ENCODE assay signal across 9 cellular contexts in the genomic region with DNA sequence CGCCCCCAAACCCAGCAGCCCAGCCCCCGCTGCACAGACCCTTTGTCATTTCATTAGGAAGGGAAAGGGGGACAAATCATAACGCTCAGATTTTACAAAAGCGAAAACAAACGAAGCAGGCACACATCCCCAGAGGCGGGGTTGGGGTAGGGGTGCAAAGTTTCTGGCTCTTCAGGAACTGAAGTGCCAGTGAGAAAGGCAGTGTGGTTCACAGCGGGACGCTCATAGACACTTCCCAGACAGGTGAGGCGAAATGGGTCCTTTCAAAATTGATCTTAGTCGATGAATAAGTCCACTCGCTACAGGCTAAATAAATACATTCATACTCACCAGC. TPM values are rescaled to one million over a fixed set of nuclear protein-coding genes. Genes with fewer than 3 reads are reported as not detected.
DNase-seq lines count a peak whose midpoint lies in the region; ATAC-seq, FAIRE-seq and TF ChIP-seq lines count a peak whose summit lies in the region.
"Had no signal": no experiment of that assay in that cellular context is flagged by ENCODE, and none has a peak within 500 bp of the region (broad histone marks: within the 10 kb centered on the region; RNA-seq: fewer than 3 reads in every experiment).

No MANE protein-coding gene starts in this region.

- no peak overlapping the region for H4K5ac ChIP-seq in H1 (ENCODE audit: insufficient read length, low read depth, low read length)

- no peaks in the 10 kb centered on the region for H3K9me2 ChIP-seq in HCT116 (ENCODE audit: insufficient read depth)

- WGBS in H1 (ENCODE audit: extremely low coverage in 1 of 2, insufficient coverage in 1 of 2, insufficient read length in 1 of 2, insufficient replicate concordance in 2 of 2, low coverage in 1 of 2, low lambda C conversion rate in 2 of 2, missing lambda C conversion rate in 1 of 2), 2 experiments, result 2% methylated on average over 10 of the region's 11 CpGs; no CpG with 5 or more reads in 1 of the 2 experiments
- 1 to 19% methylated on average over 11 of the region's 11 CpGs for WGBS in pancreas, 2 donors

- no peak overlapping the region for H2BK5ac ChIP-seq in H1 (ENCODE audit: low read depth, low read length)

- H2AK5ac ChIP-seq in H1 (ENCODE audit: low read depth, low read length), result no peak overlapping the region

- no peak overlapping the region for H4K8ac ChIP-seq in H1 (ENCODE audit: extremely low read depth, insufficient read depth, low read length)

- no peak for FAIRE-seq in H1 (lab: Jason Lieb, UNC)
- FAIRE-seq in pancreas (lab: Jason Lieb, UNC), result no peak
- FAIRE-seq: A204.1 had no signal

- H3K9ac ChIP-seq in HCT116 (ENCODE audit: low read length) (0 out of 2 replicates have a peak overlapping the region, but pooled peaks have one; percentile 14), H1 (replicated peaks in 1 of 4; ENCODE audit: extremely low read depth in 1 of 4, low read depth in 3 of 4, low read length in 3 of 4) (peak overlapping the region; percentile 58 to 79 (median 74))

- H2BK12ac ChIP-seq in H1 (ENCODE audit: low read depth, low read length), result no peak overlapping the region

- no peak overlapping the region for H3K14ac ChIP-seq in H1 (ENCODE audit: insufficient read length)

- H3K4me1 ChIP-seq in HCT116 (ENCODE audit: control insufficient read depth in 1 of 2, insufficient read depth in 2 of 2, low read length in 2 of 2) (peaks cover 0 to 17% of the 10 kb centered on the region in 2 experiments; a peak in 1 of 4 replicates), H1 (replicated peaks in 1 of 4; ENCODE audit: control insufficient read depth in 3 of 4, insufficient read depth in 4 of 4, low read length in 3 of 4) (peaks cover 0 to 3% (median 0%) of the 10 kb centered on the region in 4 experiments; a peak in 2 of 7 replicates), pancreas (peaks cover 0 to 6% (median 0%) of the 10 kb centered on the region in 3 donors)

- CTCF ChIA-PET in HCT116 (lab: Charles Lee), result no interaction called here
- CTCF ChIA-PET in H1 (lab: Charles Lee; ENCODE audit: partially characterized antibody), result no interaction called here

- TF ChIP-seq POLR2A in HCT116 (IDR thresholded peaks at IDR 0.05; ENCODE audit: borderline replicate concordance, extremely low read depth, insufficient read depth, insufficient read length) (no peak), H1 (IDR thresholded peaks at IDR 0.05; ENCODE audit: control extremely low read depth in 1 of 2, low read depth in 2 of 2, low read length in 2 of 2) (no peak)

- H2BK15ac ChIP-seq in H1 (ENCODE audit: low read length), result no peak overlapping the region

- no peak; the same call in 1 of the 2 replicates for ATAC-seq in HCT116
- peak in 2 of 4 donors; percentile 17 to 33 for ATAC-seq in pancreas
- no peak for ATAC-seq in GM19328 (IDR thresholded peaks at IDR 0.05; ENCODE audit: unreplicated experiment)

- H3K4ac ChIP-seq in H1 (replicated peaks; ENCODE audit: insufficient read length, low read depth, low read length), result no peak overlapping the region

- no peaks in the 10 kb centered on the region; the same call in 1 of the 2 replicates for H3K23me2 ChIP-seq in H1 (ENCODE audit: low read depth, low read length)

- intact Hi-C loops in HCT116 (cut with micrococcal nuclease) (no loop called here), pancreas (cut with DNase I) (no loop called here)

- H3K4me3 ChIP-seq in HCT116 (replicated peaks in 1 of 2; ENCODE audit: low read depth in 1 of 2, low read length in 2 of 2) (peak overlapping the region; percentile 27 to 47), H1 (ENCODE audit: extremely low read depth in 1 of 4, insufficient read depth in 2 of 4, low read depth in 3 of 4, low read length in 4 of 4) (peak overlapping the region; percentile 59 to 81 (median 64)), pancreas (peak overlapping the region; percentile 7 to 54 (median 43))

- no peak overlapping the region for H3K23ac ChIP-seq in H1 (ENCODE audit: insufficient read length)

- no peaks in the 10 kb centered on the region for H4K20me1 ChIP-seq in HCT116 (ENCODE audit: insufficient read depth)
- no peaks in the 10 kb centered on the region for H4K20me1 ChIP-seq in H1 (replicated peaks in 1 of 2; ENCODE audit: control insufficient read depth in 1 of 2, insufficient read depth in 2 of 2, low read length in 2 of 2)

- TF ChIP-seq RAD21 in HCT116 (IDR thresholded peaks at IDR 0.05; ENCODE audit: low read depth) (no peak), H1 (IDR thresholded peaks at IDR 0.05 in 1 of 2, conservative IDR thresholded peaks at IDR 0.05 in 1 of 2; ENCODE audit: low read depth in 2 of 2, low read length in 2 of 2) (no peak)

- no peak overlapping the region for H2BK20ac ChIP-seq in H1 (ENCODE audit: low read length)

- TF ChIP-seq CTCF in HCT116 (IDR thresholded peaks at IDR 0.05 in 2 of 3, conservative IDR thresholded peaks at IDR 0.05 in 1 of 3; ENCODE audit: borderline replicate concordance in 1 of 3, insufficient read depth in 1 of 3, low read depth in 2 of 3, low read length in 2 of 3) (no peak), H1 (IDR thresholded peaks at IDR 0.05; ENCODE audit: control extremely low read depth in 1 of 3, insufficient read depth in 1 of 3, low read depth in 1 of 3, low read length in 3 of 3) (no peak), pancreas (IDR thresholded peaks at IDR 0.05) (no peak)

- H3K18ac ChIP-seq in H1 (ENCODE audit: extremely low read depth, low read length), result peak overlapping the region; percentile 48; the same call in 1 of the 2 replicates

- H3K27me3 ChIP-seq in HCT116 (ENCODE audit: insufficient read depth, low read length), result peaks cover 51% of the 10 kb centered on the region
- no peaks in the 10 kb centered on the region; a peak in 3 of 7 replicates for H3K27me3 ChIP-seq in H1 (replicated peaks in 1 of 4; ENCODE audit: control insufficient read depth in 3 of 4, extremely low read depth in 1 of 4, insufficient read depth in 3 of 4, low read length in 3 of 4)
- peaks cover 0 to 10% (median 0%) of the 10 kb centered on the region in 4 donors for H3K27me3 ChIP-seq in pancreas

- H3K9me3 ChIP-seq in HCT116 (ENCODE audit: control insufficient read depth in 1 of 2, insufficient read depth in 1 of 2, low read depth in 1 of 2, low read length in 2 of 2) (no peaks in the 10 kb centered on the region), H1 (ENCODE audit: insufficient read depth in 2 of 2, low read depth in 1 of 2, low read length in 1 of 2) (no peaks in the 10 kb centered on the region), pancreas (no peaks in the 10 kb centered on the region)

- H2BK120ac ChIP-seq in H1 (replicated peaks; ENCODE audit: low read depth, low read length), result no peak overlapping the region

- H3K79me2 ChIP-seq in HCT116 (ENCODE audit: insufficient read depth, low read length) (no peaks in the 10 kb centered on the region), H1 (ENCODE audit: control insufficient read depth in 1 of 2, insufficient read depth in 2 of 2, low read length in 2 of 2) (no peaks in the 10 kb centered on the region)

- H3K79me1 ChIP-seq in H1 (ENCODE audit: low read depth, low read length), result no peaks in the 10 kb centered on the region

- H3K27ac ChIP-seq in HCT116 (ENCODE audit: low read depth, low read length) (no peak overlapping the region), H1 (ENCODE audit: low read depth, low read length) (no peak overlapping the region), pancreas (peak overlapping the region; percentile 70 to 90 (median 84))

- H4K91ac ChIP-seq in H1 (replicated peaks; ENCODE audit: insufficient read length, low read length), result no peak overlapping the region

- no peak overlapping the region for H3K56ac ChIP-seq in H1 (replicated peaks; ENCODE audit: insufficient read length, low read depth, low read length)

- DNase-seq in DMS 273 (lab: John Stamatoyannopoulos, UW; ENCODE audit: unreplicated experiment), result peak; percentile 68
- DNase-seq in DMS 273 treated with DMSO at 0.1 percent for 48 hours (lab: John Stamatoyannopoulos, UW), result no peak
- DNase-seq in HCT116 (ENCODE audit: low read depth, low spot score), result no peak
- peak; percentile 34 for DNase-seq in NCI-H748 treated with DMSO at 0.1 percent for 48 hours (lab: John Stamatoyannopoulos, UW)
- no peak for DNase-seq in H1 (ENCODE audit: low read depth in 1 of 2, low spot score in 2 of 2)
- DNase-seq in pancreas, result peak in 1 of 6 donors; percentile 26
- no peak for DNase-seq in activated CD4-positive, CD25-positive, alpha-beta regulatory T cell (lab: John Stamatoyannopoulos, UW)

- no peaks in the 10 kb centered on the region for H3K36me3 ChIP-seq in HCT116 (ENCODE audit: control insufficient read depth in 1 of 2, insufficient read depth in 2 of 2, low read length in 2 of 2)
- no peaks in the 10 kb centered on the region for H3K36me3 ChIP-seq in H1 (ENCODE audit: control insufficient read depth in 2 of 4, insufficient read depth in 4 of 4, low read length in 3 of 4)
- no peaks in the 10 kb centered on the region for H3K36me3 ChIP-seq in pancreas

- TF ChIP-seq EP300 in H1 (IDR thresholded peaks at IDR 0.05; ENCODE audit: borderline replicate concordance in 1 of 2, low read depth in 2 of 2, low read length in 2 of 2), result no peak

- peak overlapping the region; percentile 21 for H2AFZ ChIP-seq in HCT116 (ENCODE audit: low read depth, low read length, poor library complexity, severe bottlenecking)
- peak overlapping the region; percentile 90 for H2AFZ ChIP-seq in H1 (ENCODE audit: low read length)

- POLR2A ChIA-PET in HCT116 (lab: Charles Lee) (no interaction called here), H1 (lab: Charles Lee; ENCODE audit: partially characterized antibody) (no interaction called here)

- H3K4me2 ChIP-seq in HCT116 (ENCODE audit: low read length) (peak overlapping the region; percentile 71), H1 (ENCODE audit: insufficient read depth in 1 of 2, low read depth in 2 of 2, low read length in 2 of 2) (peak overlapping the region; percentile 72 to 89)

- no TSS peak for BruUV-seq in HCT116 (replicated peaks; lab: Mats Ljungman, UMichigan)

- RAD21 ChIA-PET in HCT116 (lab: Charles Lee; ENCODE audit: low non-redundant PET in 1 of 2, low total read pairs in 2 of 2, uncharacterized antibody in 2 of 2, unreplicated experiment in 2 of 2), result no interaction called here

TF ChIP-seq in HCT116, 20 proteins besides CTCF, POLR2A, EP300 and RAD21 (continues in another document):
- no peak for TF ChIP-seq ZNF274 (IDR thresholded peaks at IDR 0.05; ENCODE audit: low read depth, low read length)

TF ChIP-seq in H1, 55 proteins besides CTCF, POLR2A, EP300 and RAD21 (continues in another document):
- no peak for TF ChIP-seq SP4 (IDR thresholded peaks at IDR 0.05; ENCODE audit: low read length)

RNA-seq across cellular contexts. Expression of gene MBNL3, which starts 1.2 kb away (rescaled TPM):
- total RNA-seq in HCT116 (2021; ENCODE audit: unreplicated experiment) (4.6 TPM), pancreas (10 to 100 TPM in 5 of 6 donors, 1 to 10 TPM in 1; 7.8 to 15.7 (median 12.5) TPM)
- polyA plus RNA-seq in HCT116 (2012), result 1.3 and 2.8 TPM in 2 replicates
- 3.2 and 3.5 TPM in 2 replicates for total RNA-seq in H1 (2021; fragmentation: NEBNext Ultra II Directional; extraction: Animal tissue kit (Norgen Biotek cat#: 25700))
- polyA plus RNA-seq in H1 (2011; rRNA removed) (3.8 and 4.3 TPM in 2 replicates), pancreas (1 to 10 TPM; 1.2 to 2.5 TPM)
- polyA plus RNA-seq in H1 (2011; cell fraction: cytosol; rRNA removed), result 1.9 TPM
- 5.3 TPM for polyA plus RNA-seq in H1 (2011; cell fraction: nucleus; rRNA removed)
- polyA plus RNA-seq in H1 (2012, experiment 1 of 2), result 1.4 to 3.7 TPM (median 1.9 TPM) in 4 replicates
- polyA plus RNA-seq in H1 (2012, experiment 2 of 2), result 2.2 TPM
- 0.75 TPM for polyA plus RNA-seq in H1 (2013, experiment 1 of 2)
- 0.96 TPM for polyA plus RNA-seq in H1 (2013, experiment 2 of 2)
- 21.8 and 31.1 TPM in 2 replicates for polyA minus RNA-seq in H1 (2011; rRNA and poly(A)+ RNA removed)
- 11.5 TPM for polyA minus RNA-seq in H1 (2011; cell fraction: cytosol; rRNA and poly(A)+ RNA removed)
- polyA minus RNA-seq in H1 (2011; cell fraction: nucleus; rRNA and poly(A)+ RNA removed), result 9.4 TPM

Comparison
In these comparisons a context has a peak if more than half of its experiments do, and no peak if none do; other contexts are left out.
1. DNase-seq: peak in DMS 273 (single experiment) and NCI-H748 treated with DMSO at 0.1 percent for 48 hours (single experiment); none in DMS 273 treated with DMSO at 0.1 percent for 48 hours (single experiment), HCT116 (single experiment), H1 (0 of 2) and activated CD4-positive, CD25-positive, alpha-beta regulatory T cell (0 of 4).
2. H3K27ac ChIP-seq: peak in pancreas (4 of 4); none in HCT116 (single experiment) and H1 (single experiment).
3. Peak in every context shown above with its lines, with median percentiles within 50 percentile points of each other: H3K4me3 ChIP-seq.